ENCODE assay signal across 9 cellular contexts in the genomic region with DNA sequence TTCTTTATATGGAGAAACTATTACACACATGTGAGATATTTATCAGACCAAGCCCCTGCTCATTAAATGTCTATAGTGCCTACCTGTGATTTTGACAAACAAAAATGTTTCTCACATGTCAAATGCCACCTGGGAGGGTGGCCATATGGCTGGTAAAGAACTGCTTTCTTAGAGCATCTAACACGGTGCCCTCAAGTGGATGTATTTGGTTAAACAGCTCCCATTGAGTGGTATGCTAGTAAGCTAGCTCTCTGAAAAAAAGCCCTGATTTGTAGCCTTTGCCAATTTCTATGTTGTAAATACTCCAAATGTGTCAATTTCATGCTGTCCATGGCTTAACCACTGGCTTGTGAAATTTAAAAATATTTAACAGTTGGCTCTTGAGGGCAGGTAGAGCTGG.
DNase-seq lines count a peak whose midpoint lies in the region; ATAC-seq, FAIRE-seq and TF ChIP-seq lines count a peak whose summit lies in the region.
"Had no signal": no experiment of that assay in that cellular context is flagged by ENCODE, and none has a peak within 500 bp of the region (broad histone marks: within the 10 kb centered on the region; RNA-seq: fewer than 3 reads in every experiment).

No MANE protein-coding gene starts in this region.

- DNase-seq in BJ (ENCODE audit: low read depth) (no peak), HT-29 (ENCODE audit: low spot score) (peak; percentile 36), bronchial epithelial cell (ENCODE audit: low read depth) (peak; percentile 15), hypothalamus (lab: John Stamatoyannopoulos, UW) (no peak), cardiac septum (ENCODE audit: low spot score) (no peak), G401 (ENCODE audit: low spot score) (no peak)
- DNase-seq in activated CD4-positive, CD25-positive, alpha-beta regulatory T cell (lab: John Stamatoyannopoulos, UW) = no peak
- DNase-seq: transverse colon had no signal

- H3K4me3 ChIP-seq in BJ (ENCODE audit: low read depth, low read length) (no peak overlapping the region), bronchial epithelial cell (ENCODE audit: low read depth, low read length) (no peak overlapping the region)
- H3K4me3 ChIP-seq: transverse colon had no signal

- intact Hi-C loops in cardiac septum (cut with DNase I) = no loop called here

- POLR2A ChIA-PET in BJ (lab: Charles Lee) = no interaction called here

- FAIRE-seq in bronchial epithelial cell (lab: Jason Lieb, UNC) = no peak

- H3K27me3 ChIP-seq in BJ (ENCODE audit: control insufficient read depth, insufficient read depth, low read length) (no peaks in the 10 kb centered on the region; the same call in 1 of the 2 replicates), bronchial epithelial cell (ENCODE audit: control insufficient read depth, insufficient read depth, low read length) (peaks cover 4% of the 10 kb centered on the region)

- CTCF ChIA-PET in BJ (lab: Yijun Ruan, JAX) = interaction anchor here (0.7 to 3.8 kb wide), 12 partner anchors 9 to 562 kb away, joined by 3 to 48 read pairs (median 3); no protein-coding TSS in a partner anchor

- H3K36me3 ChIP-seq in BJ (ENCODE audit: control insufficient read depth, insufficient read depth, low read length) = no peaks in the 10 kb centered on the region
- no peaks in the 10 kb centered on the region for H3K36me3 ChIP-seq in bronchial epithelial cell (ENCODE audit: control insufficient read depth, insufficient read depth, low read length)
- H3K36me3 ChIP-seq: transverse colon had no signal

- peak; percentile 24; the same call in 1 of the 2 replicates for TF ChIP-seq CTCF in BJ (IDR thresholded peaks at IDR 0.05; ENCODE audit: insufficient read depth, low read depth, low read length)
- no peak for TF ChIP-seq CTCF in bronchial epithelial cell (IDR thresholded peaks at IDR 0.05; ENCODE audit: insufficient read depth, low read length, severe bottlenecking)

- peak; percentile 55 for ATAC-seq in GM19023 (IDR thresholded peaks at IDR 0.05; ENCODE audit: unreplicated experiment)

- in situ Hi-C loops in G401 (cut with HindIII; ENCODE audit: low sequenced_read_pairs) = no loop called here

Comparison
In these comparisons a context has a peak if more than half of its experiments do, and no peak if none do; other contexts are left out.
1. DNase-seq: peak in HT-29 (single experiment) and bronchial epithelial cell (single experiment); none in BJ (single experiment), activated CD4-positive, CD25-positive, alpha-beta regulatory T cell (0 of 4), hypothalamus (0 of 51), cardiac septum (single experiment) and G401 (single experiment).